In genomic region chr11:8726395-8726794, GRCh38 we compare ENCODE assay signal across 1 cellular context.
TF ChIP-seq lines count a peak whose summit lies in the region.

No MANE protein-coding gene starts in this region.

TF ChIP-seq in IMR-90, 13 proteins besides CTCF, POLR2A, EP300 and RAD21:
- TF ChIP-seq BHLHE40 (IDR thresholded peaks at IDR 0.05; ENCODE audit: low read depth, low read length): no peak
- no peak for TF ChIP-seq NFE2L2 (IDR thresholded peaks at IDR 0.05; ENCODE audit: low read depth, low read length)
- no peak for TF ChIP-seq MAZ (IDR thresholded peaks at IDR 0.05; ENCODE audit: borderline replicate concordance, low read depth, low read length)
- TF ChIP-seq CEBPB (IDR thresholded peaks at IDR 0.05; ENCODE audit: low read depth, low read length): no peak
- no peak for TF ChIP-seq CHD1 (IDR thresholded peaks at IDR 0.05; ENCODE audit: low read depth, low read length)
- no peak for TF ChIP-seq MAFK (IDR thresholded peaks at IDR 0.05; ENCODE audit: low read depth, low read length)
- TF ChIP-seq MXI1 (IDR thresholded peaks at IDR 0.05; ENCODE audit: borderline replicate concordance, low read depth, low read length): no peak
- TF ChIP-seq RFX5 (IDR thresholded peaks at IDR 0.05; ENCODE audit: low read depth, low read length): no peak
- TF ChIP-seq, protein P1, sequence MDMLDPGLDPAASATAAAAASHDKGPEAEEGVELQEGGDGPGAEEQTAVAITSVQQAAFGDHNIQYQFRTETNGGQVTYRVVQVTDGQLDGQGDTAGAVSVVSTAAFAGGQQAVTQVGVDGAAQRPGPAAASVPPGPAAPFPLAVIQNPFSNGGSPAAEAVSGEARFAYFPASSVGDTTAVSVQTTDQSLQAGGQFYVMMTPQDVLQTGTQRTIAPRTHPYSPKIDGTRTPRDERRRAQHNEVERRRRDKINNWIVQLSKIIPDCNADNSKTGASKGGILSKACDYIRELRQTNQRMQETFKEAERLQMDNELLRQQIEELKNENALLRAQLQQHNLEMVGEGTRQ (IDR thresholded peaks at IDR 0.05; ENCODE audit: low read depth, low read length): no peak
- no peak for TF ChIP-seq RCOR1 (IDR thresholded peaks at IDR 0.05; ENCODE audit: insufficient replicate concordance, low read length)
- no peak for TF ChIP-seq FOS (IDR thresholded peaks at IDR 0.05; ENCODE audit: low read depth, low read length)
- TF ChIP-seq, protein P2, sequence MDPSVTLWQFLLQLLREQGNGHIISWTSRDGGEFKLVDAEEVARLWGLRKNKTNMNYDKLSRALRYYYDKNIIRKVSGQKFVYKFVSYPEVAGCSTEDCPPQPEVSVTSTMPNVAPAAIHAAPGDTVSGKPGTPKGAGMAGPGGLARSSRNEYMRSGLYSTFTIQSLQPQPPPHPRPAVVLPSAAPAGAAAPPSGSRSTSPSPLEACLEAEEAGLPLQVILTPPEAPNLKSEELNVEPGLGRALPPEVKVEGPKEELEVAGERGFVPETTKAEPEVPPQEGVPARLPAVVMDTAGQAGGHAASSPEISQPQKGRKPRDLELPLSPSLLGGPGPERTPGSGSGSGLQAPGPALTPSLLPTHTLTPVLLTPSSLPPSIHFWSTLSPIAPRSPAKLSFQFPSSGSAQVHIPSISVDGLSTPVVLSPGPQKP (IDR thresholded peaks at IDR 0.05; ENCODE audit: borderline replicate concordance, low read depth, low read length): no peak
- no peak for TF ChIP-seq SMC3 (IDR thresholded peaks at IDR 0.05; ENCODE audit: low read depth, low read length)
